8 cellular contexts compared by ENCODE assay signal in genomic region chr17:19377602-19378415, GRCh38. TPM values are rescaled to one million over a fixed set of nuclear protein-coding genes. Genes with fewer than 3 reads are reported as not detected.
DNase-seq lines count a peak whose midpoint lies in the region; ATAC-seq and TF ChIP-seq lines count a peak whose summit lies in the region.

No MANE protein-coding gene starts in this region.

- H3K36me3 ChIP-seq in ascending aorta (peaks cover 22 to 28% of the 10 kb centered on the region in 2 donors), right atrium auricular region (peaks cover 33% of the 10 kb centered on the region), prostate gland (peaks cover 8 to 11% of the 10 kb centered on the region in 2 donors), urinary bladder (ENCODE audit: insufficient read depth) (peaks cover 5% of the 10 kb centered on the region)

- H3K4me3 ChIP-seq in ascending aorta (peak overlapping the region; percentile 81 to 98), right atrium auricular region (peak overlapping the region; percentile 91 to 98), prostate gland (peak overlapping the region; percentile 64 to 68), urinary bladder (ENCODE audit: low read depth, low read length) (peak overlapping the region; percentile 47)

- H3K9me3 ChIP-seq in ascending aorta, result no peaks in the 10 kb centered on the region
- no peaks in the 10 kb centered on the region for H3K9me3 ChIP-seq in right atrium auricular region
- H3K9me3 ChIP-seq in prostate gland, result no peaks in the 10 kb centered on the region

- peak overlapping the region; percentile 93 for H3K4me3 Mint-ChIP-seq in T-helper 2 cell treated with Interferon-gamma antibody and Interleukin-4, amounts not matched to agents 5 μg/mL and 100 μg/mL, for 36 hours

- DNase-seq in NCI-H187 treated with DMSO at 0.1 percent for 48 hours (lab: John Stamatoyannopoulos, UW), result peak; percentile 76
- peak; percentile 99 for DNase-seq in T-helper 2 cell treated with Interferon-gamma antibody and Interleukin-4, amounts not matched to agents 5 μg/mL and 100 μg/mL, for 36 hours (ENCODE audit: low spot score)
- DNase-seq in ascending aorta (ENCODE audit: low spot score in 2 of 2), result peak; percentile 95 to 99
- DNase-seq in right atrium auricular region (ENCODE audit: low spot score), result peak; percentile 99
- DNase-seq in prostate gland (ENCODE audit: low spot score), result peak; percentile 98

- peaks cover 25% of the 10 kb centered on the region for H3K4me1 Mint-ChIP-seq in T-helper 2 cell treated with Interferon-gamma antibody and Interleukin-4, amounts not matched to agents 5 μg/mL and 100 μg/mL, for 36 hours (ENCODE audit: low read depth)

- peak overlapping the region; percentile 93 to 98 for H3K27ac ChIP-seq in ascending aorta
- peak overlapping the region; percentile 95 for H3K27ac ChIP-seq in right atrium auricular region
- peak overlapping the region; percentile 90 for H3K27ac ChIP-seq in prostate gland
- peak overlapping the region; percentile 88 for H3K27ac ChIP-seq in urinary bladder (ENCODE audit: low read depth)

- H3K4me1 ChIP-seq in ascending aorta, result peaks cover 3 to 15% of the 10 kb centered on the region in 2 donors
- H3K4me1 ChIP-seq in right atrium auricular region, result peaks cover 0 to 20% of the 10 kb centered on the region in 2 donors
- H3K4me1 ChIP-seq in prostate gland (replicated peaks), result peaks cover 12% of the 10 kb centered on the region
- H3K4me1 ChIP-seq in urinary bladder (ENCODE audit: insufficient read depth), result no peaks in the 10 kb centered on the region

- intact Hi-C loops in ascending aorta (cut with DNase I) (loop anchor here (1.0 kb wide), 4 partner anchors 16 to 129 kb away; partner anchors contain the start of gene B9D1), prostate gland (cut with DNase I) (loop anchor here (2.0 to 5.0 kb wide), 3 partner anchors 17 to 269 kb away; partner anchors contain the start of gene ALDH3A2)

- H3K27ac Mint-ChIP-seq in T-helper 2 cell treated with Interferon-gamma antibody and Interleukin-4, amounts not matched to agents 5 μg/mL and 100 μg/mL, for 36 hours, result peak overlapping the region; percentile 97

- under 1% methylated on average over 47 of the region's 67 CpGs for WGBS in prostate gland
- WGBS in urinary bladder, result under 1% methylated on average over 67 of the region's 67 CpGs

- TF ChIP-seq POLR2A in GM18505 (IDR thresholded peaks at IDR 0.05; ENCODE audit: borderline replicate concordance, extremely low read depth, insufficient read depth, insufficient read length) (peak; percentile 84), prostate gland (IDR thresholded peaks at IDR 0.05) (peak; percentile 56)

- H3K27me3 ChIP-seq in ascending aorta (no peaks in the 10 kb centered on the region), right atrium auricular region (no peaks in the 10 kb centered on the region), prostate gland (replicated peaks; ENCODE audit: insufficient read depth) (no peaks in the 10 kb centered on the region)

- no peaks in the 10 kb centered on the region for H3K27me3 Mint-ChIP-seq in T-helper 2 cell treated with Interferon-gamma antibody and Interleukin-4, amounts not matched to agents 5 μg/mL and 100 μg/mL, for 36 hours (ENCODE audit: low read depth)

- TF ChIP-seq CTCF in ascending aorta (IDR thresholded peaks at IDR 0.05) (peak in 1 of 3 experiments; percentile 10), right atrium auricular region (IDR thresholded peaks at IDR 0.05) (no peak), prostate gland (IDR thresholded peaks at IDR 0.05) (peak in 1 of 4 experiments; percentile 19)

- ATAC-seq in GM18505 (IDR thresholded peaks at IDR 0.05; ENCODE audit: unreplicated experiment) (peak; percentile 90), HG02970 (IDR thresholded peaks at IDR 0.05; ENCODE audit: low FRiP score, unreplicated experiment) (peak; percentile 93)

- no peaks in the 10 kb centered on the region for H3K9me3 Mint-ChIP-seq in T-helper 2 cell treated with Interferon-gamma antibody and Interleukin-4, amounts not matched to agents 5 μg/mL and 100 μg/mL, for 36 hours

- H3K36me3 Mint-ChIP-seq in T-helper 2 cell treated with Interferon-gamma antibody and Interleukin-4, amounts not matched to agents 5 μg/mL and 100 μg/mL, for 36 hours (ENCODE audit: low read depth), result peaks cover 29% of the 10 kb centered on the region

RNA-seq across cellular contexts. Expression of gene MAPK7, which starts 0.5 kb away (rescaled TPM):
- total RNA-seq in ascending aorta (146 TPM), right atrium auricular region (10 to 100 TPM; 15.9 to 17.8 TPM), prostate gland (10 to 100 TPM; 22.3 to 43.1 TPM), urinary bladder (15.8 TPM)
- 32.8 TPM for polyA plus RNA-seq in urinary bladder

RNA-seq across cellular contexts. Expression of gene MFAP4, which starts 9.2 kb away (rescaled TPM):
- 280 TPM for total RNA-seq in ascending aorta
- total RNA-seq in right atrium auricular region, result 100 to 1,000 TPM in 1 of 2 donors, 10 to 100 TPM in 1; 78.5 to 104 TPM
- 100 to 1,000 TPM in 1 of 2 donors, 10 to 100 TPM in 1; 56.1 to 146 TPM for total RNA-seq in prostate gland
- total RNA-seq in urinary bladder, result 123 TPM
- 1,046 TPM for polyA plus RNA-seq in urinary bladder

RNA-seq across cellular contexts. Expression of gene B9D1, which starts 15.3 kb away (rescaled TPM):
- total RNA-seq in ascending aorta (49.1 TPM), right atrium auricular region (10 to 100 TPM; 18.7 to 24.6 TPM), prostate gland (10 to 100 TPM; 15.7 to 28.8 TPM), urinary bladder (14.5 TPM)
- polyA plus RNA-seq in urinary bladder, result 14.4 TPM

RNA-seq across cellular contexts. Expression of gene RNF112, which starts 33.2 kb away (rescaled TPM):
- total RNA-seq in ascending aorta, result 0.53 TPM
- 1 to 10 TPM in 1 of 2 donors, under 1 TPM in 1; 0.67 to 1.2 TPM for total RNA-seq in right atrium auricular region
- total RNA-seq in prostate gland, result 1 to 10 TPM; 2.3 to 6.6 TPM
- total RNA-seq in urinary bladder, result 3.1 TPM
- 17.4 TPM for polyA plus RNA-seq in urinary bladder

Comparison
In these comparisons a context has a peak if more than half of its experiments do, and no peak if none do; other contexts are left out.
1. Peak in every context shown above with its lines: DNase-seq, ATAC-seq, H3K4me3 ChIP-seq and H3K27ac ChIP-seq.